20 cellular contexts compared by ENCODE assay signal in genomic region chr1:94438692-94439276, GRCh38. TPM values are rescaled to one million over a fixed set of nuclear protein-coding genes. Genes with fewer than 3 reads are reported as not detected.
DNase-seq lines count a peak whose midpoint lies in the region; ATAC-seq and TF ChIP-seq lines count a peak whose summit lies in the region.
"Had no signal": no experiment of that assay in that cellular context is flagged by ENCODE, and none has a peak within 500 bp of the region (broad histone marks: within the 10 kb centered on the region; RNA-seq: fewer than 3 reads in every experiment).

No MANE protein-coding gene starts in this region.

- intact Hi-C loops in MCF 10A (cut with micrococcal nuclease) = no loop called here

- H3K9me3 ChIP-seq in neuronal stem cell (replicated peaks in 1 of 2; ENCODE audit: control insufficient read depth in 2 of 2, insufficient read depth in 1 of 2, low read depth in 1 of 2, low read length in 2 of 2) (peaks cover 7 to 38% of the 10 kb centered on the region in 2 donors), WERI-Rb-1 (ENCODE audit: severe bottlenecking) (no peaks in the 10 kb centered on the region)

- H4K8ac ChIP-seq in neuronal stem cell (ENCODE audit: low read depth, low read length) = no peak overlapping the region

- H3K27ac Mint-ChIP-seq in MCF 10A (ENCODE audit: low read depth, unreplicated experiment) = no peak overlapping the region
- H3K27ac Mint-ChIP-seq: effector memory CD8-positive, alpha-beta T cell had no signal

- H2BK120ac ChIP-seq in neuronal stem cell (ENCODE audit: low read depth, low read length) = no peak overlapping the region

- H3K4me1 ChIP-seq in neuronal stem cell (ENCODE audit: control insufficient read depth in 2 of 2, insufficient read depth in 1 of 2, low read depth in 1 of 2, low read length in 2 of 2) = no peaks in the 10 kb centered on the region

- no peak overlapping the region for H3K14ac ChIP-seq in neuronal stem cell (ENCODE audit: low read length)

- H3K4me3 Mint-ChIP-seq in MCF 10A (ENCODE audit: unreplicated experiment) = no peak overlapping the region
- H3K4me3 Mint-ChIP-seq: effector memory CD8-positive, alpha-beta T cell had no signal

- no peak overlapping the region for H4K91ac ChIP-seq in neuronal stem cell (ENCODE audit: low read depth, low read length, poor library complexity)

- H2BK12ac ChIP-seq in neuronal stem cell (ENCODE audit: low read length) = no peak overlapping the region

- BruUV-seq in MCF 10A (replicated peaks; lab: Mats Ljungman, UMichigan) = no TSS peak

- H3K27me3 ChIP-seq in neuronal stem cell (ENCODE audit: control insufficient read depth in 3 of 3, insufficient read depth in 3 of 3, low read depth in 1 of 3, low read length in 3 of 3) (no peaks in the 10 kb centered on the region), WERI-Rb-1 (ENCODE audit: insufficient read depth, low read depth, severe bottlenecking) (no peaks in the 10 kb centered on the region)
- H3K27me3 ChIP-seq: sigmoid colon, suprapubic skin had no signal

- no peaks in the 10 kb centered on the region for H3K27me3 Mint-ChIP-seq in MCF 10A (ENCODE audit: insufficient read depth, unreplicated experiment)
- H3K27me3 Mint-ChIP-seq: effector memory CD8-positive, alpha-beta T cell had no signal

- POLR2A ChIA-PET in MCF 10A (lab: Yijun Ruan, JAX) = no interaction called here

- H3K36me3 ChIP-seq in neuronal stem cell (replicated peaks in 1 of 2; ENCODE audit: control insufficient read depth in 2 of 2, insufficient read depth in 2 of 2, low read length in 2 of 2) = peaks cover 0 to 1% of the 10 kb centered on the region in 2 donors
- H3K36me3 ChIP-seq in WERI-Rb-1 = no peaks in the 10 kb centered on the region; the same call in 1 of the 2 replicates
- H3K36me3 ChIP-seq: sigmoid colon, suprapubic skin had no signal

- no peak overlapping the region for H3K4me2 ChIP-seq in neuronal stem cell (ENCODE audit: insufficient read depth, low read length, poor library complexity, severe bottlenecking)

- H3K27ac ChIP-seq in neuronal stem cell (replicated peaks; ENCODE audit: low read length) = peak overlapping the region; percentile 6
- H3K27ac ChIP-seq in WERI-Rb-1 = no peak overlapping the region
- H3K27ac ChIP-seq: suprapubic skin, VCaP had no signal

- no peak overlapping the region for H2BK15ac ChIP-seq in neuronal stem cell (ENCODE audit: low read length)

- WGBS in neuronal stem cell (ENCODE audit: extremely low coverage in 2 of 2, insufficient read length in 2 of 2, insufficient replicate concordance in 1 of 2), 2 donors = no CpG with 5 or more reads among the region's 2 CpGs

- no peak overlapping the region for H2BK5ac ChIP-seq in neuronal stem cell (ENCODE audit: low read length)

- no peak overlapping the region for H3K23ac ChIP-seq in neuronal stem cell (ENCODE audit: low read depth, low read length, poor library complexity)

- CTCF ChIA-PET in MCF 10A (lab: Yijun Ruan, JAX) = no interaction called here

- H3K4me1 Mint-ChIP-seq in MCF 10A (ENCODE audit: insufficient read depth, unreplicated experiment) = peaks cover 16% of the 10 kb centered on the region

- DNase-seq in DMS79 treated with DMSO at 0.1 percent for 48 hours (lab: John Stamatoyannopoulos, UW) (peak; percentile 66), NCI-H187 (lab: John Stamatoyannopoulos, UW) (peak; percentile 46 to 56), choroid plexus epithelial cell (ENCODE audit: low read depth) (peak; percentile 45), neuronal stem cell (ENCODE audit: low spot score) (no peak), WERI-Rb-1 (no peak), MCF 10A (ENCODE audit: unreplicated experiment) (no peak)
- DNase-seq: AML-193; caudate nucleus; effector memory CD8-positive, alpha-beta T cell; hippocampal formation; kidney glomerular epithelial cell; NCI-H1092; NCI-H2227 treated with DMSO at 0.1 percent for 48 hours; NK-92 treated with Interleukin-12 subunit alpha and Interleukin-12 subunit beta, amount 100 ng/mL, for 24 hours; sigmoid colon; stimulated activated CD4-positive, alpha-beta T cell treated with anti-CD3 and anti-CD28 coated beads, Interleukin-2, amount 100 ng/mL, for 48 hours; T-helper 1 cell had no signal

- no peak overlapping the region for H3K4me3 ChIP-seq in choroid plexus epithelial cell (ENCODE audit: low read depth, low read length)
- no peak overlapping the region for H3K4me3 ChIP-seq in neuronal stem cell (ENCODE audit: low read length in 2 of 2)
- no peak overlapping the region for H3K4me3 ChIP-seq in WERI-Rb-1 (ENCODE audit: low read depth, low read length)
- H3K4me3 ChIP-seq: sigmoid colon, suprapubic skin had no signal

- no peak for TF ChIP-seq CTCF in choroid plexus epithelial cell (conservative IDR thresholded peaks at IDR 0.05; ENCODE audit: low read depth, low read length)
- no peak for TF ChIP-seq CTCF in WERI-Rb-1 (IDR thresholded peaks at IDR 0.05; ENCODE audit: low read depth, low read length)
- no peak for TF ChIP-seq CTCF in MCF 10A (IDR thresholded peaks at IDR 0.05; ENCODE audit: unreplicated experiment)

- no peak overlapping the region for H3K18ac ChIP-seq in neuronal stem cell (ENCODE audit: low read length)

- no peaks in the 10 kb centered on the region for H3K36me3 Mint-ChIP-seq in MCF 10A (ENCODE audit: insufficient read depth, unreplicated experiment)

- no peak overlapping the region for H2AK5ac ChIP-seq in neuronal stem cell (ENCODE audit: low read depth, low read length)

- no peak for ATAC-seq in HG03135 (IDR thresholded peaks at IDR 0.05; ENCODE audit: unreplicated experiment)
- ATAC-seq: effector memory CD8-positive, alpha-beta T cell had no signal

- H3K9ac ChIP-seq in neuronal stem cell (ENCODE audit: low read depth, low read length, poor library complexity) = no peak overlapping the region

- no peak overlapping the region for H2AFZ ChIP-seq in neuronal stem cell (ENCODE audit: low read length)

- peaks cover 13% of the 10 kb centered on the region for H3K9me3 Mint-ChIP-seq in MCF 10A (ENCODE audit: unreplicated experiment)

- peaks cover 2% of the 10 kb centered on the region for H3K79me1 ChIP-seq in neuronal stem cell (ENCODE audit: low read depth, low read length)

- H3K4ac ChIP-seq in neuronal stem cell (ENCODE audit: low read length) = no peak overlapping the region

RNA-seq across cellular contexts. Expression of gene ABCD3, which starts 20.6 kb away (rescaled TPM):
- 21.0 TPM for polyA plus RNA-seq in neuronal stem cell (2013, experiment 1 of 2)
- polyA plus RNA-seq in neuronal stem cell (2013, experiment 2 of 2) = 22.2 TPM
- 26.5 and 32.5 TPM in 2 replicates for total RNA-seq in MCF 10A (2022)

Comparison
In these comparisons a context has a peak if more than half of its experiments do, and no peak if none do; other contexts are left out.
1. DNase-seq: peak in DMS79 treated with DMSO at 0.1 percent for 48 hours (single experiment), NCI-H187 (2 of 2) and choroid plexus epithelial cell (single experiment); none in neuronal stem cell (single experiment), WERI-Rb-1 (single experiment) and MCF 10A (single experiment).